ENCODE assay signal across 8 cellular contexts in genomic region chr5:118987988-118988945, GRCh38.
A peak's percentile ranks its signal among the peaks of the same experiment; 100 is the strongest.
DNase-seq lines count a peak whose midpoint lies in the region; ATAC-seq and TF ChIP-seq lines count a peak whose summit lies in the region.

DTWD2 (minus strand) TSS chr5:118988547; CDS start chr5:118988511, 36 bp downstream.

- ATAC-seq in GM18508 (IDR thresholded peaks at IDR 0.05; ENCODE audit: insufficient read depth, unreplicated experiment) (peak; percentile 94), HG02981 (IDR thresholded peaks at IDR 0.05; ENCODE audit: unreplicated experiment) (peak; percentile 93)

- DNase-seq in NCI-H1930 (lab: John Stamatoyannopoulos, UW), result peak; percentile 84 to 90
- DNase-seq in T-helper 22 cell (ENCODE audit: low read depth), result peak; percentile 74
- peak; percentile 98 for DNase-seq in astrocyte of the hippocampus (ENCODE audit: low read depth, low spot score)
- peak; percentile 90 to 96 for DNase-seq in hippocampal formation (lab: John Stamatoyannopoulos, UW)
- peak; percentile 100 for DNase-seq in retina

- peak; percentile 99 for TF ChIP-seq CTCF in 22Rv1 (IDR thresholded peaks at IDR 0.05)

- H3K27ac ChIP-seq in 22Rv1, result peak within 1 kb of the TSS; percentile 79

Comparison
In these comparisons a context has a peak if more than half of its experiments do, and no peak if none do; other contexts are left out.
1. Peak in every context shown above with its lines: DNase-seq, ATAC-seq and H3K27ac ChIP-seq.